8 cellular contexts compared by ENCODE assay signal in the genomic region with DNA sequence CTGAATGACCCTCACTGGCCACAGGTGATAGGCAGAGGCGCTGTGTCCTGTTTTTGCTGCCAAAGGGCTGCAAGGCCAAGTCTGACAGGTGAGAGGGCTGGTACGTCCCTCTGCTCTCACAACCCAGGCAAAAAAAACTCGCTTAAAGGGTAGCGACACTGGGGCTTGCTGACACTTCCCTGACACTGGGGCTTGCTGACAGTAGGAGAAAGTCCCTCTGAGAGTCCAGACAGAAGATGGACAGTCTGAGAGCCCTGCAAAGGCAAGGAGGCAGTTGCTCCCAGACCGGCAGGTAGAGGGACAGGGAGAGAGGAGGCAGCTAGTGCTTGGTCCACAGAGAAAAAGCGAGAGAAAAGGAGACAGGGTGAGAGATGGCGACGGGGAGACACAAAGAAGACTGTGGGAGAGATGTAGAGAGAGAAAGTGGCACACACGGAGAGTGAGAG. TPM values are rescaled to one million over a fixed set of nuclear protein-coding genes. Genes with fewer than 3 reads are reported as not detected.
DNase-seq lines count a peak whose midpoint lies in the region; ATAC-seq and TF ChIP-seq lines count a peak whose summit lies in the region.

No MANE protein-coding gene starts in this region.

- no peaks in the 10 kb centered on the region for H3K9me3 Mint-ChIP-seq in natural killer cell treated with Interleukin-12 subunit alpha and Interleukin-12 subunit beta and Interleukin-15 and Interleukin-18, amount 100 ng/mL, for 72 hours

- H3K9ac ChIP-seq in BLaER1 = peak overlapping the region; percentile 63; the same call in 1 of the 2 replicates

- peak overlapping the region; percentile 94 for H3K4me2 ChIP-seq in BLaER1

- peaks cover 27% of the 10 kb centered on the region for H3K27me3 ChIP-seq in BLaER1

- peaks cover 21% of the 10 kb centered on the region for H3K36me3 Mint-ChIP-seq in natural killer cell treated with Interleukin-12 subunit alpha and Interleukin-12 subunit beta and Interleukin-15 and Interleukin-18, amount 100 ng/mL, for 72 hours

- H3K4me1 ChIP-seq in BLaER1 = peaks cover 16% of the 10 kb centered on the region; the same call in 1 of the 2 replicates

- TF ChIP-seq CTCF in WI38 (IDR thresholded peaks at IDR 0.05; ENCODE audit: low read depth, low read length) (no peak), epithelial cell of esophagus (IDR thresholded peaks at IDR 0.05; ENCODE audit: insufficient read depth, low read depth, low read length, missing control alignments) (no peak)

- no peaks in the 10 kb centered on the region for H3K9me3 ChIP-seq in BLaER1

- H3K27me3 Mint-ChIP-seq in natural killer cell treated with Interleukin-12 subunit alpha and Interleukin-12 subunit beta and Interleukin-15 and Interleukin-18, amount 100 ng/mL, for 72 hours = no peaks in the 10 kb centered on the region

- H3K36me3 ChIP-seq in BLaER1 = no peaks in the 10 kb centered on the region

- peak overlapping the region; percentile 99 for H3K4me3 Mint-ChIP-seq in natural killer cell treated with Interleukin-12 subunit alpha and Interleukin-12 subunit beta and Interleukin-15 and Interleukin-18, amount 100 ng/mL, for 72 hours

- ATAC-seq in GM21619 (IDR thresholded peaks at IDR 0.05; ENCODE audit: unreplicated experiment) = peak; percentile 10
- peak; percentile 26 to 34 for ATAC-seq in natural killer cell treated with Interleukin-12 subunit alpha and Interleukin-12 subunit beta and Interleukin-15 and Interleukin-18, amount 100 ng/mL, for 72 hours
- ATAC-seq in HG03442 (IDR thresholded peaks at IDR 0.05; ENCODE audit: unreplicated experiment) = no peak
- ATAC-seq in GM21526 (IDR thresholded peaks at IDR 0.05; ENCODE audit: low FRiP score, unreplicated experiment) = no peak

- H3K27ac ChIP-seq in BLaER1 = no peak overlapping the region

- DNase-seq in epithelial cell of esophagus (ENCODE audit: low read depth) (peak; percentile 31), superior temporal gyrus (ENCODE audit: extremely low spot score) (no peak)
- DNase-seq in natural killer cell treated with Interleukin-12 subunit alpha and Interleukin-12 subunit beta and Interleukin-15 and Interleukin-18, amount 100 ng/mL, for 72 hours (ENCODE audit: low spot score) = peak; percentile 67

- H3K4me1 Mint-ChIP-seq in natural killer cell treated with Interleukin-12 subunit alpha and Interleukin-12 subunit beta and Interleukin-15 and Interleukin-18, amount 100 ng/mL, for 72 hours (ENCODE audit: low read depth in 2 of 2) = peaks cover 26 to 50% of the 10 kb centered on the region in 2 donors

- peak overlapping the region; percentile 83 to 93 for H3K27ac Mint-ChIP-seq in natural killer cell treated with Interleukin-12 subunit alpha and Interleukin-12 subunit beta and Interleukin-15 and Interleukin-18, amount 100 ng/mL, for 72 hours

- H3K4me3 ChIP-seq in BLaER1 (peak overlapping the region; percentile 69), WI38 (ENCODE audit: low read depth, low read length) (peak overlapping the region; percentile 58), epithelial cell of esophagus (ENCODE audit: low read length) (peak overlapping the region; percentile 72)

- peaks cover 19% of the 10 kb centered on the region; the same call in 1 of the 2 replicates for H4K20me1 ChIP-seq in BLaER1

RNA-seq across cellular contexts. Expression of gene ARHGEF3, which starts 0.6 kb away (rescaled TPM):
- 100 to 1,000 TPM in 1 of 2 donors, 10 to 100 TPM in 1; 42.9 to 102 TPM for total RNA-seq in natural killer cell treated with Interleukin-12 subunit alpha and Interleukin-12 subunit beta and Interleukin-15 and Interleukin-18, amount 100 ng/mL, for 72 hours

Comparison
In these comparisons a context has a peak if more than half of its experiments do, and no peak if none do; other contexts are left out.
1. ATAC-seq: peak in GM21619 (single experiment) and natural killer cell treated with Interleukin-12 subunit alpha and Interleukin-12 subunit beta and Interleukin-15 and Interleukin-18, amount 100 ng/mL, for 72 hours (2 of 2); none in HG03442 (single experiment) and GM21526 (single experiment).
2. Peak in every context shown above with its lines, with median percentiles within 50 percentile points of each other: H3K4me3 ChIP-seq.